ENCODE assay signal across 15 cellular contexts in the genomic region with DNA sequence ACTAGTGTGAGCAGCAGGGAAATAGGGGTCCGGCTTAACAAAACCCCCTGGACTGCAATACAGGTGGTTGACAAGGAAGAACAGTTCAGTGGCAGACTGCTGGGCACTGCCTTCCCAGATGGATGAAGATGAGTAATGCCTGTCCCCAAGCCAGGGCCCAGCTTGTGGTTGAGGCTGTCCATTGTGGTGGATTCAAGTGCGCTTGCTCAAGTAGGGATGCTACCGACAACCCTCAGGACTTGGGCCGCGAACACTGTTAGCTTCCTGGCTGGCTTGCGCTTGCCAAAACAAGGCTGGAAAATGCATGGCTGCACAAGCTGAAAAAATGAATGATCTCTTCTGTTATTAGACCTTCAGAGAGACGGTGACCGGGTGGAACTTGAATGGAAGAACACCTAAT.
A peak's percentile ranks its signal among the peaks of the same experiment; 100 is the strongest.
DNase-seq lines count a peak whose midpoint lies in the region; TF ChIP-seq lines count a peak whose summit lies in the region.
"Had no signal": no experiment of that assay in that cellular context is flagged by ENCODE, and none has a peak within 500 bp of the region (broad histone marks: within the 10 kb centered on the region; RNA-seq: fewer than 3 reads in every experiment).

No MANE protein-coding gene starts in this region.

- H3K9me3 ChIP-seq in suprapubic skin (no peaks in the 10 kb centered on the region), sigmoid colon (no peaks in the 10 kb centered on the region)
- H3K9me3 ChIP-seq: HAP-1 had no signal

- H3K27me3 ChIP-seq in suprapubic skin (no peaks in the 10 kb centered on the region), sigmoid colon (no peaks in the 10 kb centered on the region)

- H3K4me3 ChIP-seq in suprapubic skin, result no peak overlapping the region
- H3K4me3 ChIP-seq in sigmoid colon, result no peak overlapping the region
- H3K4me3 ChIP-seq: GM23248, HAP-1 had no signal

- TF ChIP-seq CTCF in suprapubic skin (IDR thresholded peaks at IDR 0.05) (no peak), sigmoid colon (IDR thresholded peaks at IDR 0.05) (no peak)

- no peak for TF ChIP-seq POLR2A in suprapubic skin (IDR thresholded peaks at IDR 0.05)
- TF ChIP-seq POLR2A in sigmoid colon (IDR thresholded peaks at IDR 0.05), result no peak

- in situ Hi-C loops in G401 (cut with HindIII; ENCODE audit: low sequenced_read_pairs), result no loop called here

- no peaks in the 10 kb centered on the region for H3K36me3 ChIP-seq in suprapubic skin
- no peaks in the 10 kb centered on the region for H3K36me3 ChIP-seq in sigmoid colon
- H3K36me3 ChIP-seq: HAP-1 had no signal

- peak; percentile 84 for DNase-seq in G401 (ENCODE audit: low spot score)
- peak; percentile 19 for DNase-seq in MV-4-11 (lab: John Stamatoyannopoulos, UW)
- peak; percentile 79 for DNase-seq in cerebellar cortex (ENCODE audit: low spot score)
- no peak for DNase-seq in suprapubic skin (ENCODE audit: low spot score in 2 of 2)
- no peak for DNase-seq in sigmoid colon
- DNase-seq in LoVo (ENCODE audit: low spot score), result no peak
- DNase-seq: CD4-positive, CD25-positive, alpha-beta regulatory T cell; CD8-positive, alpha-beta memory T cell; COR-L47; DMS 273 treated with DMSO at 0.1 percent for 48 hours; DND-41; EL; GM23248 had no signal

- WGBS in suprapubic skin, result 85% methylated on average over 8 of the region's 8 CpGs
- 95 to 97% methylated on average over 8 of the region's 8 CpGs for WGBS in sigmoid colon, 2 donors

- intact Hi-C loops in sigmoid colon (cut with DNase I), result no loop called here

- TF ChIP-seq EP300 in suprapubic skin (IDR thresholded peaks at IDR 0.05), result no peak
- TF ChIP-seq EP300 in sigmoid colon (IDR thresholded peaks at IDR 0.05), result no peak

- H3K4me1 ChIP-seq in suprapubic skin (no peaks in the 10 kb centered on the region), sigmoid colon (no peaks in the 10 kb centered on the region)
- H3K4me1 ChIP-seq: HAP-1 had no signal

- H3K27ac ChIP-seq in suprapubic skin, result no peak overlapping the region
- H3K27ac ChIP-seq in sigmoid colon, result no peak overlapping the region
- H3K27ac ChIP-seq: GM23248, HL-60 had no signal

Comparison
In these comparisons a context has a peak if more than half of its experiments do, and no peak if none do; other contexts are left out.
1. DNase-seq: peak in G401 (single experiment), MV-4-11 (single experiment) and cerebellar cortex (single experiment); none in suprapubic skin (0 of 2), sigmoid colon (single experiment) and LoVo (single experiment).